ENCODE assay signal across 24 cellular contexts in the genomic region with DNA sequence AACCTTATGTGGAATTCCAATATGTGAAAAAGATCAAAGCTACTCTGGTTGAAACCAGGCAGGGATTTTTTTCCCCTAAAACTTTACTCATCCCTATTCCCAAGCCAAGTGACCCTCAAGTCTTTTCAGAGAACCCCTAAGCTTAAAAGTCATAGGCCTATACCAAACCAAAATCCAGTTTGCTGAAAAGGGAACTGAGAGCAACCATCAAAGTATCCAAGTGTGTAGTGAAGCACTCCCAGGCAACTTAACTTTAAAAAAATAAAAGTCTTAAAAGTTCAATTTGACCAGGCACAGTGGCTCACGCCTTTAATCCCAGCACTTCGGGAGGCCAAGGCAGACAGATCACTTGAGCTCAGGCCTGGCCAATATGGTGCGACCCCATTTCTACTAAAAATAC.
"Had no signal": no experiment of that assay in that cellular context is flagged by ENCODE, and none has a peak within 500 bp of the region (broad histone marks: within the 10 kb centered on the region; RNA-seq: fewer than 3 reads in every experiment).

No MANE protein-coding gene starts in this region.

- H3K9me3 Mint-ChIP-seq: naive thymus-derived CD8-positive, alpha-beta T cell; nephron; neural crest cell; stimulated activated naive CD8-positive, alpha-beta T cell treated with anti-CD3 and anti-CD28 coated beads, Interleukin-15, Interleukin-2, amounts not matched to agents 100 ng/mL and 50 ng/mL, for 24 hours had no signal

- H3K4me1 Mint-ChIP-seq: immature natural killer cell, neural crest cell had no signal

- H3K36me3 Mint-ChIP-seq: immature natural killer cell; naive thymus-derived CD8-positive, alpha-beta T cell had no signal

- H3K27ac Mint-ChIP-seq: immature natural killer cell; naive thymus-derived CD8-positive, alpha-beta T cell; stimulated activated naive CD8-positive, alpha-beta T cell treated with anti-CD3 and anti-CD28 coated beads, Interleukin-15, Interleukin-2, amounts not matched to agents 100 ng/mL and 50 ng/mL, for 24 hours had no signal

- H3K4me3 Mint-ChIP-seq: immature natural killer cell; naive thymus-derived CD8-positive, alpha-beta T cell; nephron; neural crest cell; stimulated activated naive CD8-positive, alpha-beta T cell treated with anti-CD3 and anti-CD28 coated beads, Interleukin-15, Interleukin-2, amounts not matched to agents 100 ng/mL and 50 ng/mL, for 24 hours had no signal

- FAIRE-seq: islet of Langerhans, kidney, pancreas had no signal

- DNase-seq: hypothalamus; immature natural killer cell; kidney; left colon; left lung; lower lobe of right lung; mammary epithelial cell; naive thymus-derived CD8-positive, alpha-beta T cell; nucleus accumbens; pancreas; posterior cingulate gyrus; retina; stimulated activated CD4-positive, alpha-beta T cell treated with anti-CD3 and anti-CD28 coated beads, Interleukin-12 subunit alpha, Interleukin-12 subunit beta, amount 100 ng/mL, for 4 hours; stimulated activated CD4-positive, alpha-beta T cell treated with anti-CD3 and anti-CD28 coated beads, Interleukin-15, amount 100 ng/mL, for 24 hours; stimulated activated CD4-positive, alpha-beta T cell treated with anti-CD3 and anti-CD28 coated beads, Interleukin-2, amount 100 ng/mL, for 24 hours; stimulated activated CD4-positive, alpha-beta T cell treated with anti-CD3 and anti-CD28 coated beads, Interleukin-4, amount 100 ng/mL, for 1 hour; stimulated activated naive CD4-positive, alpha-beta T cell; tibial artery; trophoblast cell; upper lobe of right lung had no signal
